8 cellular contexts compared by ENCODE assay signal in the genomic region with DNA sequence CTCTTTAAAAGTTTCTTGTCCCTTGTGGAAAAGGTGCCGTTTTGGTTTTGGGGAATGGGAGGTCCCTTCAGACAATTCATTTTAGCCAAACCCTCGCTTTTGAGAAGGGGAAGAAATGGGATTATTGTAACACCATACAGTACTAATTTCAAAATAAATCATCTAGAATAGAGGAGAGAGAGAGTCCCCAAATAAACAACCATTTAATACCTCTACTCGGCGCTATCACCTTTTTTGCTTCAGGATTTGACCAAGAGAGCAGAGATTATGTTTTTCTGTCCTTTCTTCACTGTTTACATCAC. TPM values are rescaled to one million over a fixed set of nuclear protein-coding genes. Genes with fewer than 3 reads are reported as not detected.
DNase-seq lines count a peak whose midpoint lies in the region; ATAC-seq and TF ChIP-seq lines count a peak whose summit lies in the region.

No MANE protein-coding gene starts in this region.

- H3K9me3 ChIP-seq in cardiac muscle cell (ENCODE audit: low read depth) (no peaks in the 10 kb centered on the region), mesodermal cell (ENCODE audit: control insufficient read depth, low read length) (no peaks in the 10 kb centered on the region)

- no peaks in the 10 kb centered on the region for H3K9me3 Mint-ChIP-seq in brain

- peak overlapping the region; percentile 53 for H3K4me3 ChIP-seq in cardiac muscle cell
- H3K4me3 ChIP-seq in mesodermal cell (ENCODE audit: extremely low read depth, insufficient read depth, low read length, poor library complexity, severe bottlenecking): peak overlapping the region; percentile 82
- H3K4me3 ChIP-seq in urinary bladder (ENCODE audit: low read depth, low read length): no peak overlapping the region

- WGBS in mesodermal cell (ENCODE audit: insufficient coverage in 2 of 2), 2 experiments: 20% methylated on average over 1 of the region's 4 CpGs; no CpG with 5 or more reads in 1 of the 2 experiments
- whole genome bisulfite sequencing in urinary bladder: 47% methylated on average over 4 of the region's 4 CpGs

- H3K27me3 ChIP-seq in cardiac muscle cell: no peaks in the 10 kb centered on the region

- H3K27ac Mint-ChIP-seq in brain: peak overlapping the region; percentile 93 to 100 (median 97)

- H3K36me3 ChIP-seq in cardiac muscle cell (no peaks in the 10 kb centered on the region), mesodermal cell (ENCODE audit: control insufficient read depth, insufficient read depth, low read length) (peaks cover under 1% of the 10 kb centered on the region), urinary bladder (ENCODE audit: insufficient read depth) (no peaks in the 10 kb centered on the region)

- peaks cover 44% of the 10 kb centered on the region for H3K4me1 Mint-ChIP-seq in brain

- no peaks in the 10 kb centered on the region for H3K27me3 Mint-ChIP-seq in brain

- no peak for ATAC-seq in left cardiac atrium
- no peak for ATAC-seq in HG03039 (IDR thresholded peaks at IDR 0.05; ENCODE audit: unreplicated experiment)
- no peak for ATAC-seq in HG02973 (IDR thresholded peaks at IDR 0.05; ENCODE audit: unreplicated experiment)

- intact Hi-C loops in left cardiac atrium (cut with DNase I): loop anchor here in 1 of 2 donors (5.0 to 10.0 kb wide), 2 partner anchors 52 to 139 kb away; no protein-coding TSS in a partner anchor

- H3K27ac ChIP-seq in cardiac muscle cell (peak overlapping the region; percentile 94), mesodermal cell (ENCODE audit: low read depth, low read length, severe bottlenecking) (peak overlapping the region; percentile 97), urinary bladder (ENCODE audit: low read depth) (peak overlapping the region; percentile 97)

- DNase-seq in cardiac muscle cell (ENCODE audit: low read depth in 1 of 2, low spot score in 1 of 2): no peak
- no peak for DNase-seq in left cardiac atrium
- no peak for DNase-seq in stimulated activated CD4-positive, alpha-beta T cell treated with anti-CD3 and anti-CD28 coated beads, Interleukin-1b, Interleukin-23, amount 100 ng/mL, for 48 hours

- H3K36me3 Mint-ChIP-seq in brain: peaks cover 6% of the 10 kb centered on the region

- peak overlapping the region; percentile 90 to 98 (median 97) for H3K4me3 Mint-ChIP-seq in brain

- H3K4me1 ChIP-seq in cardiac muscle cell (ENCODE audit: low read depth) (peaks cover 24% of the 10 kb centered on the region), mesodermal cell (ENCODE audit: control insufficient read depth, insufficient read depth, low read length, poor library complexity, severe bottlenecking) (peaks cover 28% of the 10 kb centered on the region), urinary bladder (ENCODE audit: insufficient read depth) (no peaks in the 10 kb centered on the region)

- TF ChIP-seq CTCF in cardiac muscle cell (IDR thresholded peaks at IDR 0.05; ENCODE audit: low read depth, low read length) (no peak), brain (conservative IDR thresholded peaks at IDR 0.05) (no peak)

RNA-seq across cellular contexts. Expression of a gene that starts 0.8 kb away (rescaled TPM):
- total RNA-seq in cardiac muscle cell: 17.6 and 28.1 TPM in 2 replicates
- 7.7 and 8.9 TPM in 2 replicates for polyA plus RNA-seq in cardiac muscle cell
- 10 to 100 TPM; 21.1 to 21.9 TPM for total RNA-seq in left cardiac atrium
- polyA plus RNA-seq in brain (ENCODE audit: insufficient read depth, low read depth, low replicate concordance): 2.0 TPM
- 12.6 TPM for polyA plus RNA-seq in mesodermal cell (2013, experiment 1 of 2)
- polyA plus RNA-seq in mesodermal cell (2013, experiment 2 of 2): 9.5 TPM
- 43.3 TPM for total RNA-seq in urinary bladder
- polyA plus RNA-seq in urinary bladder: 3.7 TPM
